In genomic region chr20:1537731-1538058, GRCh38 we compare ENCODE assay signal across 12 cellular contexts. TPM values are rescaled to one million over a fixed set of nuclear protein-coding genes. Genes with fewer than 3 reads are reported as not detected.
A peak's percentile ranks its signal among the peaks of the same experiment; 100 is the strongest.
DNase-seq lines count a peak whose midpoint lies in the region; ATAC-seq, FAIRE-seq and TF ChIP-seq lines count a peak whose summit lies in the region.
"Had no signal": no experiment of that assay in that cellular context is flagged by ENCODE, and none has a peak within 500 bp of the region (broad histone marks: within the 10 kb centered on the region; RNA-seq: fewer than 3 reads in every experiment).

No MANE protein-coding gene starts in this region.

- TF ChIP-seq CTCF in Peyer's patch (IDR thresholded peaks at IDR 0.05) (no peak), heart left ventricle (IDR thresholded peaks at IDR 0.05) (no peak)

- 50 to 73% (median 61%) methylated on average over 4 of the region's 4 CpGs for WGBS in heart left ventricle, 4 donors

- no peaks in the 10 kb centered on the region for H3K9me3 Mint-ChIP-seq in stimulated activated memory B cell treated with anti-CD40 and anti-IgM and Interleukin-4, amounts not matched to agents 10 μg/mL and 1 μg/mL and 100 μg/mL, for 72 hours

- H3K36me3 Mint-ChIP-seq in stimulated activated memory B cell treated with anti-CD40 and anti-IgM and Interleukin-4, amounts not matched to agents 10 μg/mL and 1 μg/mL and 100 μg/mL, for 72 hours, result no peaks in the 10 kb centered on the region

- no peaks in the 10 kb centered on the region for H3K27me3 Mint-ChIP-seq in stimulated activated memory B cell treated with anti-CD40 and anti-IgM and Interleukin-4, amounts not matched to agents 10 μg/mL and 1 μg/mL and 100 μg/mL, for 72 hours

- H3K27me3 ChIP-seq in Peyer's patch (no peaks in the 10 kb centered on the region), heart left ventricle (peaks cover 0 to 15% (median 0%) of the 10 kb centered on the region in 9 donors)

- no peaks in the 10 kb centered on the region for H3K9me3 ChIP-seq in Peyer's patch
- peaks cover 0 to 6% (median 0%) of the 10 kb centered on the region in 12 donors for H3K9me3 ChIP-seq in heart left ventricle

- no peak for DNase-seq in GM19239 (ENCODE audit: insufficient read length, low spot score)
- DNase-seq in Peyer's patch, result peak in 2 of 3 donors; percentile 79 to 82
- peak; percentile 39 to 76 (median 59) for DNase-seq in heart left ventricle
- DNase-seq in DMS114 treated with DMSO at 0.1 percent for 48 hours (lab: John Stamatoyannopoulos, UW; ENCODE audit: unreplicated experiment), result no peak
- DNase-seq in dedifferentiated amniotic fluid mesenchymal stem cell (ENCODE audit: extremely low spot score), result no peak
- DNase-seq: dermis blood vessel endothelial cell, DMS53, NCI-H226, T1000 had no signal

- ATAC-seq in heart left ventricle (peak; percentile 55 to 90 (median 80)), HG02938 (IDR thresholded peaks at IDR 0.05; ENCODE audit: unreplicated experiment) (no peak)
- peak; percentile 81 for ATAC-seq in stimulated activated memory B cell treated with anti-CD40 and anti-IgM and Interleukin-4, amounts not matched to agents 10 μg/mL and 1 μg/mL and 100 μg/mL, for 72 hours

- TF ChIP-seq POLR2A in Peyer's patch (IDR thresholded peaks at IDR 0.05) (no peak), heart left ventricle (IDR thresholded peaks at IDR 0.05) (no peak)

- peaks cover 40% of the 10 kb centered on the region for H3K4me1 Mint-ChIP-seq in stimulated activated memory B cell treated with anti-CD40 and anti-IgM and Interleukin-4, amounts not matched to agents 10 μg/mL and 1 μg/mL and 100 μg/mL, for 72 hours

- H3K27ac ChIP-seq in Peyer's patch (peak overlapping the region; percentile 43 to 77 (median 55)), heart left ventricle (peak overlapping the region in 5 of 12 donors; percentile 11 to 86 (median 65))

- H3K4me3 ChIP-seq in Peyer's patch (no peak overlapping the region), heart left ventricle (peak overlapping the region in 1 of 12 donors; percentile 18)

- peak overlapping the region; percentile 68 for H3K27ac Mint-ChIP-seq in stimulated activated memory B cell treated with anti-CD40 and anti-IgM and Interleukin-4, amounts not matched to agents 10 μg/mL and 1 μg/mL and 100 μg/mL, for 72 hours
- H3K27ac Mint-ChIP-seq: activated T-helper 2 cell treated with anti-CD3 and anti-CD28 coated beads, Interferon-gamma antibody, Interleukin-2, Interleukin-4, amounts not matched to agents 10 μg/mL and 5 μg/mL and 100 μg/mL, durations not matched to agents 14 hours and 24 hours and 36 hours had no signal

- no peaks in the 10 kb centered on the region for H3K36me3 ChIP-seq in Peyer's patch
- no peaks in the 10 kb centered on the region for H3K36me3 ChIP-seq in heart left ventricle

- H3K4me1 ChIP-seq in Peyer's patch, result peaks cover 0 to 12% (median 0%) of the 10 kb centered on the region in 4 donors
- H3K4me1 ChIP-seq in heart left ventricle, result peaks cover 0 to 26% (median 0%) of the 10 kb centered on the region in 12 donors

- intact Hi-C loops in heart left ventricle (cut with DNase I), result no loop called here

- peak overlapping the region; percentile 2 for H3K4me3 Mint-ChIP-seq in stimulated activated memory B cell treated with anti-CD40 and anti-IgM and Interleukin-4, amounts not matched to agents 10 μg/mL and 1 μg/mL and 100 μg/mL, for 72 hours

- peak; percentile 40 for FAIRE-seq in GM19239 (lab: Jason Lieb, UNC)

RNA-seq across cellular contexts. Expression of gene SIRPD, which starts 19.8 kb away (rescaled TPM):
- total RNA-seq in Peyer's patch, result not detected
- total RNA-seq in heart left ventricle, result 1 to 10 TPM in 1 of 9 donors, not detected in 8; 1.1 TPM
- polyA plus RNA-seq in heart left ventricle, result not detected
- total RNA-seq: dermis blood vessel endothelial cell had no signal

RNA-seq across cellular contexts. Expression of gene SIRPB2, which starts 46.5 kb away (rescaled TPM):
- total RNA-seq in Peyer's patch (1 to 10 TPM in 2 of 4 donors, not detected in 2; 6.7 to 6.8 TPM), heart left ventricle (10 to 100 TPM in 1 of 9 donors, 1 to 10 TPM in 6, under 1 TPM in 2; 0.74 to 11.9 (median 2.4) TPM)
- polyA plus RNA-seq in heart left ventricle, result 1 to 10 TPM; 1.5 to 2.1 TPM
- total RNA-seq: activated T-helper 2 cell treated with anti-CD3 and anti-CD28 coated beads, Interferon-gamma antibody, Interleukin-2, Interleukin-4, amounts not matched to agents 10 μg/mL and 5 μg/mL and 100 μg/mL, durations not matched to agents 14 hours and 24 hours and 36 hours had no signal

Comparison
In these comparisons a context has a peak if more than half of its experiments do, and no peak if none do; other contexts are left out.
1. DNase-seq: peak in Peyer's patch (2 of 3) and heart left ventricle (5 of 5); none in GM19239 (single experiment), DMS114 treated with DMSO at 0.1 percent for 48 hours (single experiment) and dedifferentiated amniotic fluid mesenchymal stem cell (single experiment).